In genomic region chr18:21820035-21820810, GRCh38 we compare ENCODE assay signal across 8 cellular contexts.
A peak's percentile ranks its signal among the peaks of the same experiment; 100 is the strongest.
DNase-seq lines count a peak whose midpoint lies in the region; ATAC-seq and TF ChIP-seq lines count a peak whose summit lies in the region.

No MANE protein-coding gene starts in this region.

- 50 to 67% (median 58%) methylated on average over 2 of the region's 2 CpGs for WGBS in adrenal gland, 4 donors

- H3K4me3 ChIP-seq in adrenal gland (no peak overlapping the region), WERI-Rb-1 (ENCODE audit: low read depth, low read length) (no peak overlapping the region)

- H3K9me3 ChIP-seq in adrenal gland (replicated peaks in 1 of 3) (no peaks in the 10 kb centered on the region), WERI-Rb-1 (ENCODE audit: severe bottlenecking) (no peaks in the 10 kb centered on the region)

- peak; percentile 43 to 69 (median 48) for TF ChIP-seq CTCF in adrenal gland (IDR thresholded peaks at IDR 0.05)
- TF ChIP-seq CTCF in WERI-Rb-1 (IDR thresholded peaks at IDR 0.05; ENCODE audit: low read depth, low read length) = no peak

- no peak for TF ChIP-seq POLR2A in adrenal gland (IDR thresholded peaks at IDR 0.05)

- CTCF ChIA-PET in HEK293T (lab: Yijun Ruan, JAX) = interaction anchor here (0.5 to 1.3 kb wide), 10 partner anchors 8 to 262 kb away, joined by 3 to 15 read pairs (median 3); no protein-coding TSS in a partner anchor

- POLR2A ChIA-PET in HEK293T (lab: Yijun Ruan, JAX) = no interaction called here

- no peaks in the 10 kb centered on the region for H3K27me3 ChIP-seq in adrenal gland
- no peaks in the 10 kb centered on the region for H3K27me3 ChIP-seq in WERI-Rb-1 (ENCODE audit: insufficient read depth, low read depth, severe bottlenecking)

- no peaks in the 10 kb centered on the region for H3K4me1 ChIP-seq in adrenal gland (replicated peaks in 1 of 2)

- intact Hi-C loops in adrenal gland (cut with DNase I) = loop anchor here in 1 of 2 donors (10.0 kb wide), 1 partner anchor 55 kb away; no protein-coding TSS in a partner anchor

- peak; percentile 28 for DNase-seq in Ammon's horn (ENCODE audit: low spot score)
- peak; percentile 27 for DNase-seq in HEK293T (ENCODE audit: extremely low spot score)
- DNase-seq in adrenal gland = no peak
- DNase-seq in kidney tubule cell (ENCODE audit: low spot score) = peak; percentile 18
- no peak for DNase-seq in WERI-Rb-1
- DNase-seq in midbrain (lab: John Stamatoyannopoulos, UW) = no peak
- no peak for DNase-seq in GDM1 (lab: John Stamatoyannopoulos, UW)

- no peak overlapping the region for H3K27ac ChIP-seq in adrenal gland
- no peak overlapping the region for H3K27ac ChIP-seq in WERI-Rb-1

- H3K36me3 ChIP-seq in adrenal gland (replicated peaks in 1 of 2) (peaks cover 0 to 5% of the 10 kb centered on the region in 2 donors), WERI-Rb-1 (peaks cover 72% of the 10 kb centered on the region)

- ATAC-seq in HG03097 (IDR thresholded peaks at IDR 0.05; ENCODE audit: low FRiP score, unreplicated experiment) = no peak

TF ChIP-seq in HEK293T, 16 proteins besides CTCF, POLR2A, EP300 and RAD21:
- TF ChIP-seq SP1 (IDR thresholded peaks at IDR 0.05) (no peak), BHLHE40 (IDR thresholded peaks at IDR 0.05; ENCODE audit: borderline replicate concordance) (no peak), HDGF (IDR thresholded peaks at IDR 0.05; ENCODE audit: borderline replicate concordance) (no peak), ARNT (IDR thresholded peaks at IDR 0.05) (no peak), SUZ12 (IDR thresholded peaks at IDR 0.05) (no peak), ELF4 (IDR thresholded peaks at IDR 0.05) (no peak), LEF1 (IDR thresholded peaks at IDR 0.05; ENCODE audit: borderline replicate concordance) (no peak), L3MBTL2 (conservative IDR thresholded peaks at IDR 0.05) (no peak), TARDBP (IDR thresholded peaks at IDR 0.05) (no peak), FOXK2 (IDR thresholded peaks at IDR 0.05) (no peak), PKNOX1 (IDR thresholded peaks at IDR 0.05) (no peak), FOXM1 (IDR thresholded peaks at IDR 0.05; ENCODE audit: borderline replicate concordance) (no peak), ZNF384 (IDR thresholded peaks at IDR 0.05) (no peak), FOXA1 (IDR thresholded peaks at IDR 0.05) (no peak)
TF ChIP-seq in HEK293T: peak in this region for 0.

Comparison
In these comparisons a context has a peak if more than half of its experiments do, and no peak if none do; other contexts are left out.
1. DNase-seq: peak in Ammon's horn (single experiment), HEK293T (single experiment) and kidney tubule cell (single experiment); none in adrenal gland (0 of 7), WERI-Rb-1 (single experiment), midbrain (single experiment) and GDM1 (single experiment).